ENCODE assay signal across 11 cellular contexts in the genomic region with DNA sequence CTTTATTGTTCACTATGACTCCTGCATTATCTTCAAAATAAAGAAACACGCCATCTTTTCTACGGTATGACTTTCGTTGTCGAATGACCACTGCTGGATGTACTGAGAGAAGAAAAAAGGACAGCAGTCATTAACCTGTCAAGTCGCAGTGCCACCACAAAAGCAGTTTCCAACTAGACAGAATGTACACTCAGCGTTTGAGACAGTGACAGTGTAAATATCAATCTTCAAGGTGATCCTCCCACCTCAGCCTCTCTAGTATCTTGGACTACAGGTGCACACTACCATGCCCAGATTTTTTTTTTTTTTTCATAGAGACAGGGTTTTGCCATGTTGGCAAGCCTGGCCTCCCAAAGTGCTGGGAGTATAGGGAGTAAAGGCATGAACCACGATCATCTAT. TPM values are rescaled to one million over a fixed set of nuclear protein-coding genes. Genes with fewer than 3 reads are reported as not detected.
DNase-seq lines count a peak whose midpoint lies in the region; ATAC-seq and TF ChIP-seq lines count a peak whose summit lies in the region.
"Had no signal": no experiment of that assay in that cellular context is flagged by ENCODE, and none has a peak within 500 bp of the region (broad histone marks: within the 10 kb centered on the region; RNA-seq: fewer than 3 reads in every experiment).

No MANE protein-coding gene starts in this region.

- H3K36me3 ChIP-seq in CD8-positive, alpha-beta T cell (ENCODE audit: insufficient read depth, low read length) = peaks cover 28% of the 10 kb centered on the region
- H3K36me3 ChIP-seq in IMR-90 (ENCODE audit: control insufficient read depth, insufficient read depth, low read length) = peaks cover 48% of the 10 kb centered on the region
- H3K36me3 ChIP-seq in adipocyte (ENCODE audit: control insufficient read depth, insufficient read depth, low read length, severe bottlenecking) = peaks cover 61% of the 10 kb centered on the region
- H3K36me3 ChIP-seq in naive thymus-derived CD4-positive, alpha-beta T cell (ENCODE audit: control insufficient read depth in 2 of 3, insufficient read depth in 3 of 3, low read length in 3 of 3) = peaks cover 8 to 55% (median 22%) of the 10 kb centered on the region in 3 experiments

- no peak overlapping the region for H3K14ac ChIP-seq in IMR-90 (replicated peaks; ENCODE audit: low read depth, low read length)

- no peak overlapping the region for H4K8ac ChIP-seq in IMR-90 (ENCODE audit: low read depth in 2 of 2, low read length in 2 of 2)

- peaks cover 47% of the 10 kb centered on the region for H3K4me1 Mint-ChIP-seq in CD8-positive, alpha-beta T cell (ENCODE audit: low read depth)
- peaks cover 34 to 52% (median 45%) of the 10 kb centered on the region in 7 donors for H3K4me1 Mint-ChIP-seq in naive thymus-derived CD4-positive, alpha-beta T cell

- no peak for DNase-seq in CD8-positive, alpha-beta T cell
- DNase-seq in IMR-90 = no peak
- DNase-seq in adipocyte (ENCODE audit: low read depth) = no peak
- DNase-seq in naive thymus-derived CD4-positive, alpha-beta T cell = no peak
- DNase-seq in islet precursor cell = no peak
- no peak for DNase-seq in caudate nucleus (lab: John Stamatoyannopoulos, UW)
- DNase-seq: OCI-M1, retina had no signal

- no peak overlapping the region for H2BK15ac ChIP-seq in IMR-90 (ENCODE audit: low read depth, low read length)

- no peak overlapping the region for H4K5ac ChIP-seq in IMR-90 (ENCODE audit: low read depth, low read length)

- peak overlapping the region; percentile 75 for H3K27ac Mint-ChIP-seq in CD8-positive, alpha-beta T cell
- H3K27ac Mint-ChIP-seq in naive thymus-derived CD4-positive, alpha-beta T cell = peak overlapping the region in 8 of 9 donors; percentile 20 to 100 (median 46)

- no peaks in the 10 kb centered on the region for H3K27me3 Mint-ChIP-seq in CD8-positive, alpha-beta T cell (ENCODE audit: low read depth)
- H3K27me3 Mint-ChIP-seq in naive thymus-derived CD4-positive, alpha-beta T cell = no peaks in the 10 kb centered on the region

- TF ChIP-seq CTCF in CD8-positive, alpha-beta T cell (IDR thresholded peaks at IDR 0.05) = no peak
- no peak for TF ChIP-seq CTCF in IMR-90 (conservative IDR thresholded peaks at IDR 0.05; ENCODE audit: low read depth, low read length)

- peaks cover 22% of the 10 kb centered on the region for H3K4me1 ChIP-seq in CD8-positive, alpha-beta T cell (ENCODE audit: insufficient read depth, low read length)
- H3K4me1 ChIP-seq in IMR-90 (ENCODE audit: control insufficient read depth, insufficient read depth, low read length) (peaks cover 3% of the 10 kb centered on the region; the same call in 1 of the 2 replicates), adipocyte (ENCODE audit: control insufficient read depth, insufficient read depth, low read length) (peaks cover 26% of the 10 kb centered on the region)
- peaks cover 16 to 25% of the 10 kb centered on the region in 2 donors for H3K4me1 ChIP-seq in naive thymus-derived CD4-positive, alpha-beta T cell (ENCODE audit: control insufficient read depth in 2 of 2, insufficient read depth in 2 of 2, low read length in 2 of 2)

- H2BK120ac ChIP-seq in IMR-90 (ENCODE audit: low read depth, low read length) = no peak overlapping the region

- no peaks in the 10 kb centered on the region for H3K9me3 ChIP-seq in CD8-positive, alpha-beta T cell (ENCODE audit: low read length)
- no peaks in the 10 kb centered on the region for H3K9me3 ChIP-seq in IMR-90 (ENCODE audit: control insufficient read depth, insufficient read depth, low read length)
- no peaks in the 10 kb centered on the region for H3K9me3 ChIP-seq in adipocyte (ENCODE audit: control insufficient read depth, low read length)
- H3K9me3 ChIP-seq in naive thymus-derived CD4-positive, alpha-beta T cell (ENCODE audit: control insufficient read depth in 2 of 3, low read length in 3 of 3) = no peaks in the 10 kb centered on the region

- H3K36me3 Mint-ChIP-seq in CD8-positive, alpha-beta T cell = peaks cover 71% of the 10 kb centered on the region
- peaks cover 19 to 50% (median 29%) of the 10 kb centered on the region in 5 donors for H3K36me3 Mint-ChIP-seq in naive thymus-derived CD4-positive, alpha-beta T cell

- H3K23ac ChIP-seq in IMR-90 (ENCODE audit: low read depth, low read length) = peak overlapping the region; percentile 29; the same call in 1 of the 2 replicates

- H2AK9ac ChIP-seq in IMR-90 (replicated peaks; ENCODE audit: low read depth, low read length, poor library complexity) = no peak overlapping the region

- H3K4ac ChIP-seq in IMR-90 (ENCODE audit: low read depth, low read length) = no peak overlapping the region

- no peak overlapping the region for H3K4me3 ChIP-seq in CD8-positive, alpha-beta T cell (ENCODE audit: low read depth, low read length)
- H3K4me3 ChIP-seq in IMR-90 (ENCODE audit: insufficient read depth, low read depth, low read length) (no peak overlapping the region), adipocyte (ENCODE audit: low read length) (peak overlapping the region; percentile 98)
- no peak overlapping the region for H3K4me3 ChIP-seq in naive thymus-derived CD4-positive, alpha-beta T cell (ENCODE audit: low read length)

- H2AFZ ChIP-seq in IMR-90 (replicated peaks; ENCODE audit: low read length, poor library complexity) = no peak overlapping the region

- intact Hi-C loops in CD8-positive, alpha-beta T cell (cut with DNase I, micrococcal nuclease) = loop anchor here (1.0 to 5.0 kb wide), 2 partner anchors 96 to 302 kb away; a partner anchor contains a TSS
- intact Hi-C loops in IMR-90 (cut with micrococcal nuclease) = no loop called here
- intact Hi-C loops in naive thymus-derived CD4-positive, alpha-beta T cell (cut with micrococcal nuclease) = loop anchor here in 1 of 2 donors (5.0 kb wide), 1 partner anchor 148 kb away; no protein-coding TSS in a partner anchor

- no peak overlapping the region for H2BK20ac ChIP-seq in IMR-90 (ENCODE audit: low read depth, low read length)

- dilution Hi-C loops in IMR-90 (cut with HindIII; ENCODE audit: low sequenced_read_pairs, unreplicated experiment) = no loop called here

- no peak for ATAC-seq in CD8-positive, alpha-beta T cell
- no peak for ATAC-seq in IMR-90 (ENCODE audit: low read depth)
- no peak for ATAC-seq in naive thymus-derived CD4-positive, alpha-beta T cell
- ATAC-seq in HG03520 (IDR thresholded peaks at IDR 0.05; ENCODE audit: unreplicated experiment) = no peak
- no peak for ATAC-seq in HG02642 (IDR thresholded peaks at IDR 0.05; ENCODE audit: poor library complexity, unreplicated experiment)
- ATAC-seq: HCT116 had no signal

- in situ Hi-C loops in IMR-90 (cut with MboI; ENCODE audit: low sequenced_read_pairs) = no loop called here

- H3K4me2 ChIP-seq in IMR-90 (ENCODE audit: low read depth, low read length) = no peak overlapping the region

- H3K79me1 ChIP-seq in IMR-90 (ENCODE audit: low read depth in 1 of 2, low read length in 2 of 2) = peaks cover 16 to 57% of the 10 kb centered on the region in 2 experiments

- CTCF ChIA-PET in CD8-positive, alpha-beta T cell (lab: Charles Lee) = no interaction called here
- CTCF ChIA-PET in IMR-90 (lab: Yijun Ruan, JAX) = no interaction called here
- CTCF ChIA-PET in naive thymus-derived CD4-positive, alpha-beta T cell (lab: Charles Lee) = interaction anchor here (0.7 to 0.8 kb wide), 3 partner anchors 48 to 698 kb away, joined by 3 to 5 read pairs (median 3); no protein-coding TSS in a partner anchor

- POLR2A ChIA-PET in CD8-positive, alpha-beta T cell (lab: Charles Lee) = no interaction called here
- POLR2A ChIA-PET in IMR-90 (lab: Charles Lee; ENCODE audit: unreplicated experiment) = no interaction called here
- POLR2A ChIA-PET in naive thymus-derived CD4-positive, alpha-beta T cell (lab: Charles Lee) = interaction anchor here (5.4 kb wide), 1 partner anchor 19 kb away, joined by 171 read pairs; a partner anchor contains a TSS

- TF ChIP-seq POLR2A in IMR-90 (IDR thresholded peaks at IDR 0.05; ENCODE audit: low read depth, low read length) = no peak

- H3K9me1 ChIP-seq in IMR-90 (ENCODE audit: insufficient read depth, low read length) = 0 out of 2 replicates have a peak, but pooled peaks cover 7% of the 10 kb centered on the region

- WGBS in IMR-90 (ENCODE audit: extremely low coverage in 2 of 2, insufficient read length in 1 of 2), 2 experiments = 91% methylated on average over 5 of the region's 7 CpGs; no CpG with 5 or more reads in 1 of the 2 experiments

- H3K27ac ChIP-seq in CD8-positive, alpha-beta T cell (ENCODE audit: low read depth, low read length) = no peak overlapping the region
- H3K27ac ChIP-seq in IMR-90 (ENCODE audit: insufficient read depth, low read length) (no peak overlapping the region), caudate nucleus (ENCODE audit: low read depth, low read length) (no peak overlapping the region)
- H3K27ac ChIP-seq in naive thymus-derived CD4-positive, alpha-beta T cell (ENCODE audit: low read depth, low read length) = peak overlapping the region; percentile 89

- no peak overlapping the region for H2AK5ac ChIP-seq in IMR-90 (ENCODE audit: low read depth, low read length)

- H3K9me3 Mint-ChIP-seq in CD8-positive, alpha-beta T cell = no peaks in the 10 kb centered on the region
- H3K9me3 Mint-ChIP-seq in naive thymus-derived CD4-positive, alpha-beta T cell = peaks cover 0 to 2% (median 0%) of the 10 kb centered on the region in 11 donors

- H4K20me1 ChIP-seq in IMR-90 (ENCODE audit: insufficient read depth, low read length) = peaks cover 61% of the 10 kb centered on the region

- TF ChIP-seq RAD21 in IMR-90 (IDR thresholded peaks at IDR 0.05; ENCODE audit: low read length) = no peak

- no peak overlapping the region for H3K18ac ChIP-seq in IMR-90 (ENCODE audit: low read depth, low read length)

- H4K91ac ChIP-seq in IMR-90 (ENCODE audit: insufficient read depth, low read depth, low read length) = no peak overlapping the region

- H3K9ac ChIP-seq in IMR-90 (ENCODE audit: low read depth, low read length) (no peak overlapping the region; the same call in 1 of the 2 replicates), adipocyte (ENCODE audit: low read length) (peak overlapping the region; percentile 99)

- H2BK5ac ChIP-seq in IMR-90 (ENCODE audit: low read depth, low read length, poor library complexity, severe bottlenecking) = no peak overlapping the region

- H3K27me3 ChIP-seq in CD8-positive, alpha-beta T cell (ENCODE audit: insufficient read depth, low read length) = no peaks in the 10 kb centered on the region
- H3K27me3 ChIP-seq in IMR-90 (ENCODE audit: control insufficient read depth, insufficient read depth, low read length) (no peaks in the 10 kb centered on the region), adipocyte (replicated peaks; ENCODE audit: control insufficient read depth, insufficient read depth, low read length) (no peaks in the 10 kb centered on the region)
- no peaks in the 10 kb centered on the region for H3K27me3 ChIP-seq in naive thymus-derived CD4-positive, alpha-beta T cell (ENCODE audit: control insufficient read depth in 2 of 2, insufficient read depth in 2 of 2, low read length in 2 of 2)

- BruUV-seq in IMR-90 (replicated peaks; lab: Mats Ljungman, UMichigan) = no TSS peak

- no peak overlapping the region for H3K56ac ChIP-seq in IMR-90 (ENCODE audit: extremely low read depth, insufficient read depth, low read length)

- peak overlapping the region; percentile 3 for H3K4me3 Mint-ChIP-seq in CD8-positive, alpha-beta T cell
- peak overlapping the region in 6 of 10 donors; percentile 20 to 98 (median 63) for H3K4me3 Mint-ChIP-seq in naive thymus-derived CD4-positive, alpha-beta T cell

RNA-seq across cellular contexts. Expression of a gene that starts 3.1 kb away (rescaled TPM):
- 1,000 to 10,000 TPM; 2,036 to 2,052 TPM for total RNA-seq in CD8-positive, alpha-beta T cell
- total RNA-seq in IMR-90 (2012; rRNA removed) = 1,170 and 2,401 TPM in 2 replicates
- 1,882 and 2,308 TPM in 2 replicates for polyA plus RNA-seq in IMR-90 (2012; rRNA removed)
- 437 and 806 TPM in 2 replicates for polyA plus RNA-seq in IMR-90 (2012; cell fraction: cytosol; rRNA removed)
- polyA plus RNA-seq in IMR-90 (2012; cell fraction: nucleus; rRNA removed; ENCODE audit: low replicate concordance) = 76.8 and 944 TPM in 2 replicates
- total RNA-seq in naive thymus-derived CD4-positive, alpha-beta T cell = 1,000 to 10,000 TPM; 1,312 to 2,438 (median 1,877) TPM
- 1,000 to 10,000 TPM; 1,326 to 1,996 TPM for polyA plus RNA-seq in naive thymus-derived CD4-positive, alpha-beta T cell

RNA-seq across cellular contexts. Expression of a gene that starts 19.5 kb away (rescaled TPM):
- 10 to 100 TPM; 51.6 to 57.1 TPM for total RNA-seq in CD8-positive, alpha-beta T cell
- total RNA-seq in IMR-90 (2012; rRNA removed) = 79.8 and 113 TPM in 2 replicates
- 262 and 304 TPM in 2 replicates for polyA plus RNA-seq in IMR-90 (2012; rRNA removed)
- 126 and 206 TPM in 2 replicates for polyA plus RNA-seq in IMR-90 (2012; cell fraction: cytosol; rRNA removed)
- polyA plus RNA-seq in IMR-90 (2012; cell fraction: nucleus; rRNA removed; ENCODE audit: low replicate concordance) = 161 and 251 TPM in 2 replicates
- total RNA-seq in naive thymus-derived CD4-positive, alpha-beta T cell = 100 to 1,000 TPM in 4 of 5 experiments, 10 to 100 TPM in 1; 75.3 to 199 (median 113) TPM
- 10 to 100 TPM; 43.4 to 54.5 TPM for polyA plus RNA-seq in naive thymus-derived CD4-positive, alpha-beta T cell

RNA-seq across cellular contexts. Expression of a gene that starts 25.3 kb away (rescaled TPM):
- 10 to 100 TPM; 80.3 to 87.5 TPM for total RNA-seq in CD8-positive, alpha-beta T cell
- total RNA-seq in IMR-90 (2012; rRNA removed) = 9.1 and 9.7 TPM in 2 replicates
- 14.9 and 16.1 TPM in 2 replicates for polyA plus RNA-seq in IMR-90 (2012; rRNA removed)
- polyA plus RNA-seq in IMR-90 (2012; cell fraction: cytosol; rRNA removed) = 3.5 and 6.3 TPM in 2 replicates
- 23.8 and 64.0 TPM in 2 replicates for polyA plus RNA-seq in IMR-90 (2012; cell fraction: nucleus; rRNA removed; ENCODE audit: low replicate concordance)
- total RNA-seq in naive thymus-derived CD4-positive, alpha-beta T cell = 10 to 100 TPM; 33.0 to 69.5 (median 53.4) TPM
- 1 to 10 TPM; 5.0 to 8.5 TPM for polyA plus RNA-seq in naive thymus-derived CD4-positive, alpha-beta T cell

RNA-seq across cellular contexts. Expression of a gene that starts 51.0 kb away (rescaled TPM):
- total RNA-seq in CD8-positive, alpha-beta T cell = 10 to 100 TPM in 1 of 2 experiments, 1 to 10 TPM in 1; 9.9 to 13.0 TPM
- total RNA-seq in IMR-90 (2012; rRNA removed) = 40.0 and 40.8 TPM in 2 replicates
- polyA plus RNA-seq in IMR-90 (2012; rRNA removed) = 29.3 and 40.2 TPM in 2 replicates
- 16.4 and 26.3 TPM in 2 replicates for polyA plus RNA-seq in IMR-90 (2012; cell fraction: cytosol; rRNA removed)
- 48.3 and 65.0 TPM in 2 replicates for polyA plus RNA-seq in IMR-90 (2012; cell fraction: nucleus; rRNA removed; ENCODE audit: low replicate concordance)
- total RNA-seq in naive thymus-derived CD4-positive, alpha-beta T cell = 10 to 100 TPM; 32.4 to 67.9 (median 49.1) TPM
- polyA plus RNA-seq in naive thymus-derived CD4-positive, alpha-beta T cell = 10 to 100 TPM; 17.5 to 18.6 TPM
